ENCODE assay signal across 36 cellular contexts in the genomic region with DNA sequence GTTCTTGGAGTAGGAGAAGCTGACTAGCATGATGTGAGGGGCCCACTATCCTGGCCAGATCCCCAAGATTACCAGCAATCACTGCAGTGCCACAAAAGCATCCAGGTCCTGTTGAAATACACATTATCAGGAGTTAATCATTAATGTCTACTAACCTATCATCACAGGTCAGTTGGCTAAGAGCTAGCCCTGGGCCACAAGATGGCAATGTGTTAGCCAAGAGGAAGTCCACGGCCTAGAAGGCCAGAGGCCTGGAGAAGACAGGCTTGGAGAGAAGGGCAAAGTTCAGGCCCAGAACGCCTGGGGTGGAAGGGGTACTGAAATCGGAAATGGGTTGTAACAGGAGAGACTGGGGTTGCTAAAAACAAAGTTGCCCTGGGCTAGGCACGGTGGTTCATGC. TPM values are rescaled to one million over a fixed set of nuclear protein-coding genes. Genes with fewer than 3 reads are reported as not detected.
"Had no signal": no experiment of that assay in that cellular context is flagged by ENCODE, and none has a peak within 500 bp of the region (broad histone marks: within the 10 kb centered on the region; RNA-seq: fewer than 3 reads in every experiment).

No MANE protein-coding gene starts in this region.

- H3K4me1 Mint-ChIP-seq: activated CD4-positive, alpha-beta T cell treated with anti-CD3 and anti-CD28 coated beads, Interleukin-2, amount 10 ng/mL, durations not matched to agents 24 days and 14 days; immature natural killer cell; stimulated activated effector memory CD8-positive, alpha-beta T cell treated with anti-CD3 and anti-CD28 coated beads, Interleukin-12 subunit alpha, Interleukin-12 subunit beta, amount 100 ng/mL, for 72 hours had no signal

- H3K27ac Mint-ChIP-seq: activated CD4-positive, alpha-beta memory T cell treated with anti-CD3 and anti-CD28 coated beads for 36 hours; activated CD4-positive, alpha-beta T cell treated with anti-CD3 and anti-CD28 coated beads, Interleukin-2, amount 10 ng/mL, durations not matched to agents 24 days and 14 days; activated T-cell treated with anti-CD3 and anti-CD28 coated beads, Interleukin-2, amount 50 U/mL, for 24 hours; immature natural killer cell; natural killer cell treated with Interleukin-12 subunit alpha and Interleukin-12 subunit beta and Interleukin-15 and Interleukin-18, amount 100 ng/mL, for 72 hours; stimulated activated effector memory CD8-positive, alpha-beta T cell treated with anti-CD3 and anti-CD28 coated beads, Interleukin-12 subunit alpha, Interleukin-12 subunit beta, amount 100 ng/mL, for 72 hours; stimulated activated naive CD8-positive, alpha-beta T cell treated with anti-CD3 and anti-CD28 coated beads, Interleukin-15, Interleukin-2, amounts not matched to agents 100 ng/mL and 50 ng/mL, for 24 hours; T-helper 1 cell treated with Interleukin-12 subunit alpha and Interleukin-12 subunit beta and Interleukin-4 antibody, amounts not matched to agents 30 μg/mL and 1 μg/mL, for 36 hours had no signal

- H3K27me3 Mint-ChIP-seq: activated CD4-positive, alpha-beta memory T cell treated with anti-CD3 and anti-CD28 coated beads for 36 hours; stimulated activated naive CD8-positive, alpha-beta T cell treated with anti-CD3 and anti-CD28 coated beads, Interleukin-15, Interleukin-2, amounts not matched to agents 100 ng/mL and 50 ng/mL, for 24 hours had no signal

- H3K4me3 Mint-ChIP-seq: activated CD4-positive, alpha-beta memory T cell treated with anti-CD3 and anti-CD28 coated beads for 36 hours; activated CD4-positive, alpha-beta T cell treated with anti-CD3 and anti-CD28 coated beads, Interleukin-2, amount 10 ng/mL, durations not matched to agents 24 days and 14 days; activated T-cell treated with anti-CD3 and anti-CD28 coated beads, Interleukin-2, amount 50 U/mL, for 24 hours; immature natural killer cell; natural killer cell treated with Interleukin-12 subunit alpha and Interleukin-12 subunit beta and Interleukin-15 and Interleukin-18, amount 100 ng/mL, for 72 hours; stimulated activated effector memory CD8-positive, alpha-beta T cell treated with anti-CD3 and anti-CD28 coated beads, Interleukin-12 subunit alpha, Interleukin-12 subunit beta, amount 100 ng/mL, for 72 hours; stimulated activated naive CD8-positive, alpha-beta T cell treated with anti-CD3 and anti-CD28 coated beads, Interleukin-15, Interleukin-2, amounts not matched to agents 100 ng/mL and 50 ng/mL, for 24 hours; T-helper 1 cell treated with Interleukin-12 subunit alpha and Interleukin-12 subunit beta and Interleukin-4 antibody, amounts not matched to agents 30 μg/mL and 1 μg/mL, for 36 hours had no signal

- H3K4me1 ChIP-seq: lower lobe of right lung had no signal

- H3K36me3 ChIP-seq: brain microvascular endothelial cell, lower lobe of right lung, thoracic aorta, WERI-Rb-1 had no signal

- DNase-seq: activated CD4-positive, alpha-beta memory T cell treated with anti-CD3 and anti-CD28 coated beads for 36 hours; activated CD4-positive, alpha-beta T cell treated with anti-CD3 and anti-CD28 coated beads, Interleukin-2, amount 10 ng/mL, durations not matched to agents 24 days and 14 days; activated CD4-positive, CD25-positive, alpha-beta regulatory T cell treated with anti-CD3 and anti-CD28 coated beads, Interleukin-2, amount 50 U/mL, for 72 hours; activated CD8-positive, alpha-beta memory T cell treated with anti-CD3 and anti-CD28 coated beads, Interleukin-2, amount 50 U/mL, for 48 hours; activated gamma-delta T cell treated with Interleukin-2 at 50 U/mL for 16 hours; activated naive CD4-positive, alpha-beta T cell treated with anti-CD3 and anti-CD28 coated beads, Interleukin-2, amount 50 U/mL, for 16 hours; activated T-cell treated with anti-CD3 and anti-CD28 coated beads, Interleukin-2, amount 50 U/mL, for 24 hours; amniotic stem cell; brain microvascular endothelial cell; cortex of kidney; foreskin fibroblast; head of caudate nucleus; hypothalamus; immature natural killer cell; kidney; lower lobe of right lung; mesenchymal stem cell; stimulated activated CD4-positive, alpha-beta T cell treated with anti-CD3 and anti-CD28 coated beads, Interleukin-4, amount 100 ng/mL, for 24 hours; T-helper 9 cell; trophoblast cell; WERI-Rb-1 had no signal

- FAIRE-seq: endothelial cell of umbilical vein, kidney, urothelium cell line had no signal

- H3K4me3 ChIP-seq: lower lobe of right lung, skin epidermis, thoracic aorta had no signal

- H3K9me3 Mint-ChIP-seq: activated CD4-positive, alpha-beta memory T cell treated with anti-CD3 and anti-CD28 coated beads for 36 hours; activated CD4-positive, alpha-beta T cell treated with anti-CD3 and anti-CD28 coated beads, Interleukin-2, amount 10 ng/mL, durations not matched to agents 24 days and 14 days; activated T-cell treated with anti-CD3 and anti-CD28 coated beads, Interleukin-2, amount 50 U/mL, for 24 hours; natural killer cell treated with Interleukin-12 subunit alpha and Interleukin-12 subunit beta and Interleukin-15 and Interleukin-18, amount 100 ng/mL, for 72 hours; stimulated activated effector memory CD8-positive, alpha-beta T cell treated with anti-CD3 and anti-CD28 coated beads, Interleukin-12 subunit alpha, Interleukin-12 subunit beta, amount 100 ng/mL, for 72 hours; stimulated activated naive CD8-positive, alpha-beta T cell treated with anti-CD3 and anti-CD28 coated beads, Interleukin-15, Interleukin-2, amounts not matched to agents 100 ng/mL and 50 ng/mL, for 24 hours; T-helper 1 cell treated with Interleukin-12 subunit alpha and Interleukin-12 subunit beta and Interleukin-4 antibody, amounts not matched to agents 30 μg/mL and 1 μg/mL, for 36 hours had no signal

- H3K36me3 Mint-ChIP-seq: activated CD4-positive, alpha-beta memory T cell treated with anti-CD3 and anti-CD28 coated beads for 36 hours; immature natural killer cell; natural killer cell treated with Interleukin-12 subunit alpha and Interleukin-12 subunit beta and Interleukin-15 and Interleukin-18, amount 100 ng/mL, for 72 hours; stimulated activated effector memory CD8-positive, alpha-beta T cell treated with anti-CD3 and anti-CD28 coated beads, Interleukin-12 subunit alpha, Interleukin-12 subunit beta, amount 100 ng/mL, for 72 hours had no signal

- ATAC-seq: esophagus mucosa; lower lobe of right lung; natural killer cell treated with Interleukin-12 subunit alpha and Interleukin-12 subunit beta and Interleukin-15 and Interleukin-18, amount 100 ng/mL, for 72 hours; sciatic nerve; stimulated activated effector memory CD8-positive, alpha-beta T cell treated with anti-CD3 and anti-CD28 coated beads, Interleukin-12 subunit alpha, Interleukin-12 subunit beta, amount 100 ng/mL, for 72 hours had no signal

- H3K27ac ChIP-seq: brain microvascular endothelial cell, lower lobe of right lung, skin epidermis, thoracic aorta, WERI-Rb-1 had no signal

- H3K27me3 ChIP-seq: brain microvascular endothelial cell had no signal

- H3K9me3 ChIP-seq: lower lobe of right lung, thoracic aorta had no signal

RNA-seq across cellular contexts. Expression of a gene that starts 19.9 kb away (rescaled TPM):
- total RNA-seq: activated CD4-positive, alpha-beta memory T cell treated with anti-CD3 and anti-CD28 coated beads for 36 hours; activated CD4-positive, alpha-beta T cell treated with anti-CD3 and anti-CD28 coated beads, Interleukin-2, amount 10 ng/mL, durations not matched to agents 24 days and 14 days; astrocyte; endothelial cell of umbilical vein; esophagus mucosa; lower lobe of right lung; mononuclear cell; myocyte; natural killer cell treated with Interleukin-12 subunit alpha and Interleukin-12 subunit beta and Interleukin-15 and Interleukin-18, amount 100 ng/mL, for 72 hours; osteocyte; posterior vena cava; thoracic aorta had no signal
- polyA plus RNA-seq: endothelial cell of umbilical vein, immature natural killer cell had no signal
